Comparison of ENCODE assay signal across 2 cellular contexts in genomic region chr6:45081634-45082033, GRCh38.
A peak's percentile ranks its signal among the peaks of the same experiment; 100 is the strongest.
TF ChIP-seq lines count a peak whose summit lies in the region.

No MANE protein-coding gene starts in this region.

TF ChIP-seq in HepG2, 621 proteins besides CTCF, POLR2A, EP300 and RAD21:
- no peak for TF ChIP-seq PCBP2 (optimal IDR thresholded peaks at IDR 0.05; ENCODE audit: low read depth, low read length, poor library complexity, severe bottlenecking)
- no peak for TF ChIP-seq RNF219 (CRISPR knock-in tag; IDR thresholded peaks at IDR 0.05)
- peak; percentile 96 for TF ChIP-seq MAFF (IDR thresholded peaks at IDR 0.05; ENCODE audit: low read depth, low read length)
- TF ChIP-seq MAFK (conservative IDR thresholded peaks at IDR 0.05 in 1 of 2, IDR thresholded peaks at IDR 0.05 in 1 of 2; ENCODE audit: low read length in 2 of 2), result peak; percentile 95 to 97

TF ChIP-seq in K562, 482 proteins besides CTCF, POLR2A, EP300 and RAD21:
- TF ChIP-seq MAFK (IDR thresholded peaks at IDR 0.05; ENCODE audit: low read length), result peak; percentile 91
- TF ChIP-seq ZNF408 (CRISPR knock-in tag; IDR thresholded peaks at IDR 0.05; ENCODE audit: low read depth), result no peak
- TF ChIP-seq NR2C1 (IDR thresholded peaks at IDR 0.05), result no peak
- no peak for TF ChIP-seq NR2C1 (tag; IDR thresholded peaks at IDR 0.05)
- peak; percentile 79 for TF ChIP-seq C11orf30 (IDR thresholded peaks at IDR 0.05; ENCODE audit: low read depth)
- peak; percentile 87 for TF ChIP-seq MAFF (IDR thresholded peaks at IDR 0.05; ENCODE audit: low read length)
- TF ChIP-seq ZNF184 (CRISPR knock-in tag; IDR thresholded peaks at IDR 0.05), result no peak
- peak; percentile 85 for TF ChIP-seq ZNF316 (IDR thresholded peaks at IDR 0.05)
- peak; percentile 70 for TF ChIP-seq MAFG (tag; conservative IDR thresholded peaks at IDR 0.05)
